ENCODE assay signal across 1 cellular context in genomic region chr17:34368455-34369195, GRCh38.
A peak's percentile ranks its signal among the peaks of the same experiment; 100 is the strongest.
TF ChIP-seq lines count a peak whose summit lies in the region.

No MANE protein-coding gene starts in this region.

TF ChIP-seq in HepG2, 621 proteins besides CTCF, POLR2A, EP300 and RAD21:
- TF ChIP-seq ZNF746 (CRISPR knock-in tag; IDR thresholded peaks at IDR 0.05), result no peak
- TF ChIP-seq FOXA3 (CRISPR knock-in tag; IDR thresholded peaks at IDR 0.05), result peak; percentile 16; the same call in 1 of the 2 replicates
- TF ChIP-seq NR2F1 (CRISPR knock-in tag; IDR thresholded peaks at IDR 0.05), result peak in 1 of 2 experiments; percentile 47; a peak in 1 of 4 replicates
- TF ChIP-seq FOXO1 (CRISPR knock-in tag; IDR thresholded peaks at IDR 0.05), result peak; percentile 41; the same call in 1 of the 2 replicates
- no peak for TF ChIP-seq TMF1 (CRISPR knock-in tag; IDR thresholded peaks at IDR 0.05; ENCODE audit: low read depth)
- TF ChIP-seq SOX13 (IDR thresholded peaks at IDR 0.05), result no peak
- no peak for TF ChIP-seq SOX13 (CRISPR knock-in tag; conservative IDR thresholded peaks at IDR 0.05 in 1 of 2, IDR thresholded peaks at IDR 0.05 in 1 of 2)
- no peak for TF ChIP-seq TFAP4 (IDR thresholded peaks at IDR 0.05; ENCODE audit: borderline replicate concordance, low read depth)
- TF ChIP-seq ZFP36L1 (CRISPR knock-in tag; IDR thresholded peaks at IDR 0.05), result no peak
- peak; percentile 51; the same call in 1 of the 2 replicates for TF ChIP-seq ZSCAN25 (CRISPR knock-in tag; IDR thresholded peaks at IDR 0.05)
- no peak for TF ChIP-seq ZNF772 (CRISPR knock-in tag; IDR thresholded peaks at IDR 0.05)
- TF ChIP-seq SAP130 (CRISPR knock-in tag; IDR thresholded peaks at IDR 0.05; ENCODE audit: low read depth), result no peak
- peak; percentile 40 for TF ChIP-seq RARA (CRISPR knock-in tag; IDR thresholded peaks at IDR 0.05)
- no peak for TF ChIP-seq POLR2AphosphoS5 (IDR thresholded peaks at IDR 0.05; ENCODE audit: low read depth, low read length)
- TF ChIP-seq FOXP1 (IDR thresholded peaks at IDR 0.05), result no peak
- 0 out of 2 replicates have a peak, but pooled peaks have one; percentile 24 for TF ChIP-seq FOXP1 (CRISPR knock-in tag; IDR thresholded peaks at IDR 0.05)
- TF ChIP-seq MAX (IDR thresholded peaks at IDR 0.05), result no peak
- TF ChIP-seq TRIM22 (IDR thresholded peaks at IDR 0.05), result no peak
- TF ChIP-seq HDAC1 (CRISPR knock-in tag; IDR thresholded peaks at IDR 0.05), result no peak
- TF ChIP-seq KDM4B (CRISPR knock-in tag; IDR thresholded peaks at IDR 0.05), result no peak
- TF ChIP-seq DDIT3 (CRISPR knock-in tag; IDR thresholded peaks at IDR 0.05), result no peak
- no peak for TF ChIP-seq ZNF121 (CRISPR knock-in tag; IDR thresholded peaks at IDR 0.05)
- TF ChIP-seq HMG20A (CRISPR knock-in tag; IDR thresholded peaks at IDR 0.05; ENCODE audit: borderline replicate concordance), result no peak
- no peak for TF ChIP-seq ZNF781 (CRISPR knock-in tag; IDR thresholded peaks at IDR 0.05; ENCODE audit: borderline replicate concordance, not compliant biosample characterization)
- peak; percentile 27; the same call in 1 of the 2 replicates for TF ChIP-seq GABPB1 (CRISPR knock-in tag; IDR thresholded peaks at IDR 0.05)
- TF ChIP-seq YY1 (IDR thresholded peaks at IDR 0.05; ENCODE audit: insufficient read depth, insufficient replicate concordance, low read depth, low read length), result no peak
- no peak for TF ChIP-seq ZNF782 (CRISPR knock-in tag; IDR thresholded peaks at IDR 0.05; ENCODE audit: borderline replicate concordance)
- no peak for TF ChIP-seq NR1H2 (CRISPR knock-in tag; IDR thresholded peaks at IDR 0.05; ENCODE audit: borderline replicate concordance, low read depth)
- TF ChIP-seq NR2F6 (IDR thresholded peaks at IDR 0.05), result peak; percentile 47; the same call in 1 of the 2 replicates
- peak; percentile 52; the same call in 1 of the 2 replicates for TF ChIP-seq NR2F6 (CRISPR knock-in tag; IDR thresholded peaks at IDR 0.05)
- no peak for TF ChIP-seq CHCHD3 (CRISPR knock-in tag; IDR thresholded peaks at IDR 0.05)
- TF ChIP-seq SRSF4 (IDR thresholded peaks at IDR 0.05; ENCODE audit: low read depth, low read length, poor library complexity, severe bottlenecking), result no peak
- peak; percentile 40; the same call in 1 of the 2 replicates for TF ChIP-seq CEBPB (IDR thresholded peaks at IDR 0.05; ENCODE audit: borderline replicate concordance, low read depth, low read length)
- TF ChIP-seq ZBTB49 (CRISPR knock-in tag; IDR thresholded peaks at IDR 0.05; ENCODE audit: borderline replicate concordance), result no peak
- TF ChIP-seq ZHX1 (CRISPR knock-in tag; IDR thresholded peaks at IDR 0.05; ENCODE audit: low read depth), result no peak
- 0 out of 2 replicates have a peak, but pooled peaks have one; percentile 17 for TF ChIP-seq TRIM24 (CRISPR knock-in tag; IDR thresholded peaks at IDR 0.05)
- no peak for TF ChIP-seq ATF1 (CRISPR knock-in tag; IDR thresholded peaks at IDR 0.05)
- TF ChIP-seq ATF2 (CRISPR knock-in tag; IDR thresholded peaks at IDR 0.05), result no peak
- no peak for TF ChIP-seq CBX2 (IDR thresholded peaks at IDR 0.05; ENCODE audit: low read depth, low read length)
- TF ChIP-seq CBX2 (CRISPR knock-in tag; IDR thresholded peaks at IDR 0.05; ENCODE audit: low read depth), result no peak
